In genomic region chr2:147488472-147488871, GRCh38 we compare ENCODE assay signal across 1 cellular context.
TF ChIP-seq lines count a peak whose summit lies in the region.

No MANE protein-coding gene starts in this region.

TF ChIP-seq in H1, 55 proteins besides CTCF, POLR2A, EP300 and RAD21 (continued from another document):
- no peak for TF ChIP-seq CHD1 (IDR thresholded peaks at IDR 0.05; ENCODE audit: low read depth, low read length)
- no peak for TF ChIP-seq CREB1 (IDR thresholded peaks at IDR 0.05)
- no peak for TF ChIP-seq SUZ12 (IDR thresholded peaks at IDR 0.05; ENCODE audit: low read length)
- TF ChIP-seq RFX5 (IDR thresholded peaks at IDR 0.05; ENCODE audit: borderline replicate concordance, low read depth, low read length), result no peak
- TF ChIP-seq MAX (IDR thresholded peaks at IDR 0.05), result no peak
- TF ChIP-seq POU5F1 (IDR thresholded peaks at IDR 0.05; ENCODE audit: low read depth, low read length), result no peak
